In genomic region chr3:42652251-42652610, GRCh38 we compare ENCODE assay signal across 9 cellular contexts. TPM values are rescaled to one million over a fixed set of nuclear protein-coding genes. Genes with fewer than 3 reads are reported as not detected.
DNase-seq lines count a peak whose midpoint lies in the region; ATAC-seq and TF ChIP-seq lines count a peak whose summit lies in the region.
"Had no signal": no experiment of that assay in that cellular context is flagged by ENCODE, and none has a peak within 500 bp of the region (broad histone marks: within the 10 kb centered on the region; RNA-seq: fewer than 3 reads in every experiment).

No MANE protein-coding gene starts in this region.

- H3K36me3 ChIP-seq in esophagus muscularis mucosa (peaks cover under 1 to 28% (median 16%) of the 10 kb centered on the region in 4 donors), thyroid gland (peaks cover 0 to 12% of the 10 kb centered on the region in 2 donors)
- H3K36me3 ChIP-seq: BE2C had no signal

- H3K9me3 Mint-ChIP-seq in activated CD4-positive, alpha-beta T cell treated with anti-CD3 and anti-CD28 coated beads, Interleukin-2, amount 10 ng/mL, durations not matched to agents 7 days and 5 days, result no peaks in the 10 kb centered on the region

- no peak for TF ChIP-seq CTCF in esophagus muscularis mucosa (IDR thresholded peaks at IDR 0.05)
- no peak for TF ChIP-seq CTCF in thyroid gland (IDR thresholded peaks at IDR 0.05)

- H3K9me3 ChIP-seq in esophagus muscularis mucosa, result no peaks in the 10 kb centered on the region
- no peaks in the 10 kb centered on the region for H3K9me3 ChIP-seq in thyroid gland
- H3K9me3 ChIP-seq: BE2C had no signal

- H3K4me3 ChIP-seq in esophagus muscularis mucosa (peak overlapping the region; percentile 82 to 96 (median 92)), thyroid gland (replicated peaks in 1 of 3) (no peak overlapping the region)

- peaks cover 25% of the 10 kb centered on the region for H3K4me1 Mint-ChIP-seq in activated CD4-positive, alpha-beta T cell treated with anti-CD3 and anti-CD28 coated beads, Interleukin-2, amount 10 ng/mL, durations not matched to agents 7 days and 5 days

- 22% methylated on average over 1 of the region's 1 CpG for WGBS in esophagus muscularis mucosa
- 22% methylated on average over 1 of the region's 1 CpG; no CpG with 5 or more reads in 1 of the 2 donors for WGBS in thyroid gland, 2 donors

- H3K27ac ChIP-seq in esophagus muscularis mucosa (replicated peaks in 1 of 4), result peak overlapping the region; percentile 91 to 98 (median 96)
- H3K27ac ChIP-seq in thyroid gland, result peak overlapping the region in 2 of 3 donors; percentile 86 to 97

- ATAC-seq in HG03039 (IDR thresholded peaks at IDR 0.05; ENCODE audit: unreplicated experiment), result no peak

- H3K27ac Mint-ChIP-seq in activated CD4-positive, alpha-beta T cell treated with anti-CD3 and anti-CD28 coated beads, Interleukin-2, amount 10 ng/mL, durations not matched to agents 7 days and 5 days, result peak overlapping the region; percentile 31

- CTCF ChIA-PET in activated CD4-positive, alpha-beta T cell treated with anti-CD3 and anti-CD28 coated beads, Interleukin-2, amount 10 ng/mL, durations not matched to agents 7 days and 5 days (lab: Charles Lee), result interaction anchor here (1.4 to 2.3 kb wide), 2 partner anchors 10 kb away, joined by 6 to 12 read pairs; no protein-coding TSS in a partner anchor

- H3K36me3 Mint-ChIP-seq in activated CD4-positive, alpha-beta T cell treated with anti-CD3 and anti-CD28 coated beads, Interleukin-2, amount 10 ng/mL, durations not matched to agents 7 days and 5 days (ENCODE audit: low read depth), result peaks cover 14% of the 10 kb centered on the region

- H3K4me3 Mint-ChIP-seq in activated CD4-positive, alpha-beta T cell treated with anti-CD3 and anti-CD28 coated beads, Interleukin-2, amount 10 ng/mL, durations not matched to agents 7 days and 5 days, result no peak overlapping the region

- intact Hi-C loops in esophagus muscularis mucosa (cut with DNase I), result loop anchor here (5.0 kb wide), 3 partner anchors 50 to 90 kb away; partner anchors contain the start of genes NKTR and SEC22C
- intact Hi-C loops in thyroid gland (cut with DNase I), result no loop called here

- TF ChIP-seq POLR2A in esophagus muscularis mucosa (IDR thresholded peaks at IDR 0.05; ENCODE audit: low read depth), result no peak
- TF ChIP-seq POLR2A in thyroid gland (IDR thresholded peaks at IDR 0.05), result no peak

- H3K27me3 ChIP-seq in esophagus muscularis mucosa (no peaks in the 10 kb centered on the region), thyroid gland (no peaks in the 10 kb centered on the region)
- H3K27me3 ChIP-seq: BE2C had no signal

- H3K4me1 ChIP-seq in esophagus muscularis mucosa (peaks cover 43 to 71% (median 66%) of the 10 kb centered on the region in 4 donors), thyroid gland (peaks cover 28 to 36% of the 10 kb centered on the region in 2 donors)

- no peak for DNase-seq in activated CD4-positive, alpha-beta T cell treated with anti-CD3 and anti-CD28 coated beads, Interleukin-2, amount 10 ng/mL, durations not matched to agents 7 days and 5 days
- no peak for DNase-seq in activated CD4-positive, alpha-beta T cell treated with anti-CD3 and anti-CD28 coated beads, Interleukin-2, amount 50 U/mL, for 1 hour
- DNase-seq in M059J (ENCODE audit: low read depth) (peak; percentile 31), esophagus muscularis mucosa (ENCODE audit: extremely low spot score) (peak; percentile 42), thyroid gland (no peak), NCI-H146 (lab: John Stamatoyannopoulos, UW) (no peak), NK-92 (lab: John Stamatoyannopoulos, UW; ENCODE audit: unreplicated experiment) (no peak)

- H3K27me3 Mint-ChIP-seq in activated CD4-positive, alpha-beta T cell treated with anti-CD3 and anti-CD28 coated beads, Interleukin-2, amount 10 ng/mL, durations not matched to agents 7 days and 5 days, result peaks cover 2% of the 10 kb centered on the region

- POLR2A ChIA-PET in activated CD4-positive, alpha-beta T cell treated with anti-CD3 and anti-CD28 coated beads, Interleukin-2, amount 10 ng/mL, durations not matched to agents 7 days and 5 days (lab: Charles Lee), result interaction anchor here (0.9 kb wide), 1 partner anchor 62 kb away, joined by 3 read pairs; the partner anchor contains the start of gene SS18L2

- no peak for TF ChIP-seq EP300 in esophagus muscularis mucosa (IDR thresholded peaks at IDR 0.05)

RNA-seq across cellular contexts. Expression of gene ZBTB47, which starts 1.3 kb away (rescaled TPM):
- under 1 TPM; 0.21 to 0.22 TPM for total RNA-seq in activated CD4-positive, alpha-beta T cell treated with anti-CD3 and anti-CD28 coated beads, Interleukin-2, amount 10 ng/mL, durations not matched to agents 7 days and 5 days
- total RNA-seq in M059J (2014; rRNA removed; shearing (Covaris generic)), result 5.0 and 5.5 TPM in 2 replicates
- total RNA-seq in esophagus muscularis mucosa (100 to 1,000 TPM in 2 of 4 donors, 10 to 100 TPM in 2; 75.4 to 137 (median 95.7) TPM), thyroid gland (10 to 100 TPM; 33.3 to 44.4 (median 42.0) TPM)

RNA-seq across cellular contexts. Expression of gene KLHL40, which starts 33.1 kb away (rescaled TPM):
- not detected for total RNA-seq in activated CD4-positive, alpha-beta T cell treated with anti-CD3 and anti-CD28 coated beads, Interleukin-2, amount 10 ng/mL, durations not matched to agents 7 days and 5 days
- total RNA-seq in M059J (2014; rRNA removed; shearing (Covaris generic)), result not detected in 2 replicates
- total RNA-seq in esophagus muscularis mucosa (under 1 TPM in 1 of 4 donors, not detected in 3; 0.17 TPM), thyroid gland (not detected)

RNA-seq across cellular contexts. Expression of gene HHATL, which starts 50.4 kb away (rescaled TPM):
- total RNA-seq in activated CD4-positive, alpha-beta T cell treated with anti-CD3 and anti-CD28 coated beads, Interleukin-2, amount 10 ng/mL, durations not matched to agents 7 days and 5 days, result not detected
- total RNA-seq in M059J (2014; rRNA removed; shearing (Covaris generic)), result not detected in 2 replicates
- 1 to 10 TPM in 1 of 4 donors, not detected in 3; 1.5 TPM for total RNA-seq in esophagus muscularis mucosa
- 10 to 100 TPM; 15.7 to 64.1 (median 32.4) TPM for total RNA-seq in thyroid gland

RNA-seq across cellular contexts. Expression of gene NKTR, which starts 51.7 kb away (rescaled TPM):
- total RNA-seq in activated CD4-positive, alpha-beta T cell treated with anti-CD3 and anti-CD28 coated beads, Interleukin-2, amount 10 ng/mL, durations not matched to agents 7 days and 5 days, result 100 to 1,000 TPM in 1 of 2 experiments, 10 to 100 TPM in 1; 96.4 to 106 TPM
- 8.0 and 9.4 TPM in 2 replicates for total RNA-seq in M059J (2014; rRNA removed; shearing (Covaris generic))
- total RNA-seq in esophagus muscularis mucosa, result 10 to 100 TPM; 24.7 to 73.1 (median 36.0) TPM
- total RNA-seq in thyroid gland, result 100 to 1,000 TPM; 157 to 383 (median 197) TPM

Comparison
In these comparisons a context has a peak if more than half of its experiments do, and no peak if none do; other contexts are left out.
1. DNase-seq: peak in M059J (single experiment) and esophagus muscularis mucosa (single experiment); none in activated CD4-positive, alpha-beta T cell treated with anti-CD3 and anti-CD28 coated beads, Interleukin-2, amount 10 ng/mL, durations not matched to agents 7 days and 5 days (single experiment), activated CD4-positive, alpha-beta T cell treated with anti-CD3 and anti-CD28 coated beads, Interleukin-2, amount 50 U/mL, for 1 hour (single experiment), thyroid gland (0 of 2), NCI-H146 (single experiment) and NK-92 (single experiment).
2. H3K4me3 ChIP-seq: peak in esophagus muscularis mucosa (4 of 4); none in thyroid gland (0 of 3).
3. RNA of gene HHATL, which starts 50.4 kb away (total RNA-seq): 15.7 to 64.1 TPM in thyroid gland; 1.5 TPM in esophagus muscularis mucosa, not detected in activated CD4-positive, alpha-beta T cell treated with anti-CD3 and anti-CD28 coated beads, Interleukin-2, amount 10 ng/mL, durations not matched to agents 7 days and 5 days and not detected in M059J; every median in the first group is over 4 times any median in the second.